1 cellular context compared by ENCODE assay signal in the genomic region with DNA sequence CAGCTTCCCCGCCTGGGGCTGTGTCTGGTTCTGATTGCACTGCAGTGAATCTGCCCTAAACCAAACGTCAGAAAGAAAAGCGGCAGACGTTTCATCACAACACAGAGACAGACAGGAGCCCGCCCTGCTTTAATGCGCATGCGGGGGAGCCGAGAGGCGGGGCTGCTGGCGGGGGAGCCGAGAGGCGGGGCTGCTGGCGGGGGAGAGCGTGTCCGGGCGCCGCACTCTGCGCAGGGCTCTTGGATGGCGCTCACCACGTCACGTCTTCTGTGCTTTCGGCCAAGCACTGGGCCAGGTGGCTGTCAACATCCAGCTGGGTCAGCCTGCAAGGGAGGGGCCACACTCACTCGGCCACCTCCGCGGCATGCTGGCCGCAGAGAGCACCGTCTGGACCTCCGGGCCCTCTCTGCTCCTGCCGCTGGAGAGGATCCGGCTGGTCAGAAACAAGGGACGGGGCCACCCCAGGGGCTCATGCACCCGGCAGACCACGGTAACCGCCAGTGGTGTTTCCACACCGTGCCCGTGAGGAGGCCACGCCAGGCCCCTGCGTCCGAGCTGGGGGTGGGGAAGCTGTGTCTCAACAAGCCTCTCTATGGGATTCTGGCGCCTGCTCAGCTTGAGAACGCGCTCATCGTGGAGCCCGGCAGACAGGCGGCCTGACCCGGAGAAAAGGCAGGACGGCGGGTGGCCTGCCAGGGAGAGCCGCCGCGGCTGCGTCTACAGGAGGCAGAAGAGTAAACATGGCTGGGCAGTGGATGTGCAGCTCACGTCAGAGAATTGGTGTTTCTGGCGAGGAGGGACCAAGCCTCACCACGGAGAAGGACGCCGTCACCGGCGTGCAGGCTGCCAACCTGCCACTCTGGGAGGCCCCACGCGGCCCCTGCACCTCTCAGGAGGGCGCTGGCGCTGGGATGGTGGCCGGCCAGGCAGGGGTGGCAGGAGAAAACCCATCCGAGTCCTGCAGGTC.
TF ChIP-seq lines count a peak whose summit lies in the region.

No MANE protein-coding gene starts in this region.

TF ChIP-seq in K562, 482 proteins besides CTCF, POLR2A, EP300 and RAD21 (continued from another document):
- peak; percentile 59; the same call in 1 of the 2 replicates for TF ChIP-seq PHF8 (IDR thresholded peaks at IDR 0.05; ENCODE audit: borderline replicate concordance, low read length)
- TF ChIP-seq, protein P1, sequence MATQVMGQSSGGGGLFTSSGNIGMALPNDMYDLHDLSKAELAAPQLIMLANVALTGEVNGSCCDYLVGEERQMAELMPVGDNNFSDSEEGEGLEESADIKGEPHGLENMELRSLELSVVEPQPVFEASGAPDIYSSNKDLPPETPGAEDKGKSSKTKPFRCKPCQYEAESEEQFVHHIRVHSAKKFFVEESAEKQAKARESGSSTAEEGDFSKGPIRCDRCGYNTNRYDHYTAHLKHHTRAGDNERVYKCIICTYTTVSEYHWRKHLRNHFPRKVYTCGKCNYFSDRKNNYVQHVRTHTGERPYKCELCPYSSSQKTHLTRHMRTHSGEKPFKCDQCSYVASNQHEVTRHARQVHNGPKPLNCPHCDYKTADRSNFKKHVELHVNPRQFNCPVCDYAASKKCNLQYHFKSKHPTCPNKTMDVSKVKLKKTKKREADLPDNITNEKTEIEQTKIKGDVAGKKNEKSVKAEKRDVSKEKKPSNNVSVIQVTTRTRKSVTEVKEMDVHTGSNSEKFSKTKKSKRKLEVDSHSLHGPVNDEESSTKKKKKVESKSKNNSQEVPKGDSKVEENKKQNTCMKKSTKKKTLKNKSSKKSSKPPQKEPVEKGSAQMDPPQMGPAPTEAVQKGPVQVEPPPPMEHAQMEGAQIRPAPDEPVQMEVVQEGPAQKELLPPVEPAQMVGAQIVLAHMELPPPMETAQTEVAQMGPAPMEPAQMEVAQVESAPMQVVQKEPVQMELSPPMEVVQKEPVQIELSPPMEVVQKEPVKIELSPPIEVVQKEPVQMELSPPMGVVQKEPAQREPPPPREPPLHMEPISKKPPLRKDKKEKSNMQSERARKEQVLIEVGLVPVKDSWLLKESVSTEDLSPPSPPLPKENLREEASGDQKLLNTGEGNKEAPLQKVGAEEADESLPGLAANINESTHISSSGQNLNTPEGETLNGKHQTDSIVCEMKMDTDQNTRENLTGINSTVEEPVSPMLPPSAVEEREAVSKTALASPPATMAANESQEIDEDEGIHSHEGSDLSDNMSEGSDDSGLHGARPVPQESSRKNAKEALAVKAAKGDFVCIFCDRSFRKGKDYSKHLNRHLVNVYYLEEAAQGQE (CRISPR knock-in tag; IDR thresholded peaks at IDR 0.05; ENCODE audit: low read depth): peak; percentile 34; the same call in 1 of the 2 replicates
- peak; percentile 35; the same call in 1 of the 2 replicates for TF ChIP-seq CBFB (CRISPR knock-in tag; IDR thresholded peaks at IDR 0.05)
- peak; percentile 74; the same call in 1 of the 2 replicates for TF ChIP-seq MXI1 (IDR thresholded peaks at IDR 0.05; ENCODE audit: low read depth, low read length)
- no peak for TF ChIP-seq ZNF174 (CRISPR knock-in tag; IDR thresholded peaks at IDR 0.05)
- TF ChIP-seq RBFOX2 (IDR thresholded peaks at IDR 0.05; ENCODE audit: low read depth, low read length): peak; percentile 71
- peak; percentile 48; the same call in 1 of the 2 replicates for TF ChIP-seq HDAC2 (IDR thresholded peaks at IDR 0.05)
- 0 out of 2 replicates have a peak, but pooled peaks have one; percentile 12 for TF ChIP-seq XRCC5 (IDR thresholded peaks at IDR 0.05; ENCODE audit: low read depth, low read length)
- TF ChIP-seq, protein P2, sequence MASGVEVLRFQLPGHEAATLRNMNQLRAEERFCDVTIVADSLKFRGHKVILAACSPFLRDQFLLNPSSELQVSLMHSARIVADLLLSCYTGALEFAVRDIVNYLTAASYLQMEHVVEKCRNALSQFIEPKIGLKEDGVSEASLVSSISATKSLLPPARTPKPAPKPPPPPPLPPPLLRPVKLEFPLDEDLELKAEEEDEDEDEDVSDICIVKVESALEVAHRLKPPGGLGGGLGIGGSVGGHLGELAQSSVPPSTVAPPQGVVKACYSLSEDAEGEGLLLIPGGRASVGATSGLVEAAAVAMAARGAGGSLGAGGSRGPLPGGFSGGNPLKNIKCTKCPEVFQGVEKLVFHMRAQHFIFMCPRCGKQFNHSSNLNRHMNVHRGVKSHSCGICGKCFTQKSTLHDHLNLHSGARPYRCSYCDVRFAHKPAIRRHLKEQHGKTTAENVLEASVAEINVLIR (CRISPR knock-in tag; IDR thresholded peaks at IDR 0.05): peak; percentile 56
- TF ChIP-seq SOX6 (IDR thresholded peaks at IDR 0.05): peak; percentile 46
- peak; percentile 11 for TF ChIP-seq NCOA1 (IDR thresholded peaks at IDR 0.05; ENCODE audit: low read depth)
- 0 out of 2 replicates have a peak, but pooled peaks have one; percentile 42 for TF ChIP-seq NR4A1 (CRISPR knock-in tag; IDR thresholded peaks at IDR 0.05)
- 0 out of 2 replicates have a peak, but pooled peaks have one; percentile 29 for TF ChIP-seq NR4A1 (tag; IDR thresholded peaks at IDR 0.05)
- peak; percentile 83 for TF ChIP-seq POLR2G (IDR thresholded peaks at IDR 0.05; ENCODE audit: low read depth, low read length)
- TF ChIP-seq, protein P3, sequence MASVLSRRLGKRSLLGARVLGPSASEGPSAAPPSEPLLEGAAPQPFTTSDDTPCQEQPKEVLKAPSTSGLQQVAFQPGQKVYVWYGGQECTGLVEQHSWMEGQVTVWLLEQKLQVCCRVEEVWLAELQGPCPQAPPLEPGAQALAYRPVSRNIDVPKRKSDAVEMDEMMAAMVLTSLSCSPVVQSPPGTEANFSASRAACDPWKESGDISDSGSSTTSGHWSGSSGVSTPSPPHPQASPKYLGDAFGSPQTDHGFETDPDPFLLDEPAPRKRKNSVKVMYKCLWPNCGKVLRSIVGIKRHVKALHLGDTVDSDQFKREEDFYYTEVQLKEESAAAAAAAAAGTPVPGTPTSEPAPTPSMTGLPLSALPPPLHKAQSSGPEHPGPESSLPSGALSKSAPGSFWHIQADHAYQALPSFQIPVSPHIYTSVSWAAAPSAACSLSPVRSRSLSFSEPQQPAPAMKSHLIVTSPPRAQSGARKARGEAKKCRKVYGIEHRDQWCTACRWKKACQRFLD (CRISPR knock-in tag; IDR thresholded peaks at IDR 0.05): no peak; the same call in 1 of the 2 replicates
- TF ChIP-seq HSF4 (CRISPR knock-in tag; IDR thresholded peaks at IDR 0.05; ENCODE audit: borderline replicate concordance): 0 out of 2 replicates have a peak, but pooled peaks have one; percentile 51
- TF ChIP-seq GATAD2A (IDR thresholded peaks at IDR 0.05): peak; percentile 53; the same call in 1 of the 2 replicates
- TF ChIP-seq, protein P4, sequence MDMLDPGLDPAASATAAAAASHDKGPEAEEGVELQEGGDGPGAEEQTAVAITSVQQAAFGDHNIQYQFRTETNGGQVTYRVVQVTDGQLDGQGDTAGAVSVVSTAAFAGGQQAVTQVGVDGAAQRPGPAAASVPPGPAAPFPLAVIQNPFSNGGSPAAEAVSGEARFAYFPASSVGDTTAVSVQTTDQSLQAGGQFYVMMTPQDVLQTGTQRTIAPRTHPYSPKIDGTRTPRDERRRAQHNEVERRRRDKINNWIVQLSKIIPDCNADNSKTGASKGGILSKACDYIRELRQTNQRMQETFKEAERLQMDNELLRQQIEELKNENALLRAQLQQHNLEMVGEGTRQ (CRISPR knock-in tag; IDR thresholded peaks at IDR 0.05): 0 out of 2 replicates have a peak, but pooled peaks have one; percentile 0
- no peak for TF ChIP-seq ZNF41 (CRISPR knock-in tag; conservative IDR thresholded peaks at IDR 0.05)
- peak in 1 of 2 experiments; percentile 11; a peak in 1 of 4 replicates for TF ChIP-seq SRF (CRISPR knock-in tag; IDR thresholded peaks at IDR 0.05)
- TF ChIP-seq ZNF589 (CRISPR knock-in tag; IDR thresholded peaks at IDR 0.05; ENCODE audit: low read depth): peak; percentile 48; the same call in 1 of the 2 replicates
- no peak for TF ChIP-seq ETV1 (tag; conservative IDR thresholded peaks at IDR 0.05; ENCODE audit: low read depth)
- TF ChIP-seq, protein P5, sequence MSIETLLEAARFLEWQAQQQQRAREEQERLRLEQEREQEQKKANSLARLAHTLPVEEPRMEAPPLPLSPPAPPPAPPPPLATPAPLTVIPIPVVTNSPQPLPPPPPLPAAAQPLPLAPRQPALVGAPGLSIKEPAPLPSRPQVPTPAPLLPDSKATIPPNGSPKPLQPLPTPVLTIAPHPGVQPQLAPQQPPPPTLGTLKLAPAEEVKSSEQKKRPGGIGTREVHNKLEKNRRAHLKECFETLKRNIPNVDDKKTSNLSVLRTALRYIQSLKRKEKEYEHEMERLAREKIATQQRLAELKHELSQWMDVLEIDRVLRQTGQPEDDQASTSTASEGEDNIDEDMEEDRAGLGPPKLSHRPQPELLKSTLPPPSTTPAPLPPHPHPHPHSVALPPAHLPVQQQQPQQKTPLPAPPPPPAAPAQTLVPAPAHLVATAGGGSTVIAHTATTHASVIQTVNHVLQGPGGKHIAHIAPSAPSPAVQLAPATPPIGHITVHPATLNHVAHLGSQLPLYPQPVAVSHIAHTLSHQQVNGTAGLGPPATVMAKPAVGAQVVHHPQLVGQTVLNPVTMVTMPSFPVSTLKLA (conservative IDR thresholded peaks at IDR 0.05): peak; percentile 95 to 98
- TF ChIP-seq CHD2 (IDR thresholded peaks at IDR 0.05; ENCODE audit: low read depth, low read length): no peak
- peak; percentile 44 for TF ChIP-seq CBFA2T2 (conservative IDR thresholded peaks at IDR 0.05)
- peak; percentile 90 for TF ChIP-seq CCNT2 (IDR thresholded peaks at IDR 0.05; ENCODE audit: borderline replicate concordance, extremely low read depth, insufficient read length, low read depth, low read length)
- peak; percentile 100 for TF ChIP-seq SIN3A (IDR thresholded peaks at IDR 0.05; ENCODE audit: borderline replicate concordance in 2 of 2, control insufficient read depth in 1 of 2, low read depth in 2 of 2, low read length in 2 of 2)
- TF ChIP-seq, protein P6, sequence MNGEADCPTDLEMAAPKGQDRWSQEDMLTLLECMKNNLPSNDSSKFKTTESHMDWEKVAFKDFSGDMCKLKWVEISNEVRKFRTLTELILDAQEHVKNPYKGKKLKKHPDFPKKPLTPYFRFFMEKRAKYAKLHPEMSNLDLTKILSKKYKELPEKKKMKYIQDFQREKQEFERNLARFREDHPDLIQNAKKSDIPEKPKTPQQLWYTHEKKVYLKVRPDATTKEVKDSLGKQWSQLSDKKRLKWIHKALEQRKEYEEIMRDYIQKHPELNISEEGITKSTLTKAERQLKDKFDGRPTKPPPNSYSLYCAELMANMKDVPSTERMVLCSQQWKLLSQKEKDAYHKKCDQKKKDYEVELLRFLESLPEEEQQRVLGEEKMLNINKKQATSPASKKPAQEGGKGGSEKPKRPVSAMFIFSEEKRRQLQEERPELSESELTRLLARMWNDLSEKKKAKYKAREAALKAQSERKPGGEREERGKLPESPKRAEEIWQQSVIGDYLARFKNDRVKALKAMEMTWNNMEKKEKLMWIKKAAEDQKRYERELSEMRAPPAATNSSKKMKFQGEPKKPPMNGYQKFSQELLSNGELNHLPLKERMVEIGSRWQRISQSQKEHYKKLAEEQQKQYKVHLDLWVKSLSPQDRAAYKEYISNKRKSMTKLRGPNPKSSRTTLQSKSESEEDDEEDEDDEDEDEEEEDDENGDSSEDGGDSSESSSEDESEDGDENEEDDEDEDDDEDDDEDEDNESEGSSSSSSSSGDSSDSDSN (IDR thresholded peaks at IDR 0.05; ENCODE audit: borderline replicate concordance in 1 of 2, low read depth in 2 of 2, low read length in 2 of 2): peak in 1 of 2 experiments; percentile 64; a peak in 2 of 4 replicates
- 0 out of 2 replicates have a peak, but pooled peaks have one; percentile 35 for TF ChIP-seq GTF2F1 (IDR thresholded peaks at IDR 0.05; ENCODE audit: low read depth, low read length)
- TF ChIP-seq RAD51 (IDR thresholded peaks at IDR 0.05; ENCODE audit: borderline replicate concordance, low read depth): no peak
- peak; percentile 73 to 84; a peak in 3 of 4 replicates for TF ChIP-seq FOXK2 (conservative IDR thresholded peaks at IDR 0.05 in 1 of 2, IDR thresholded peaks at IDR 0.05 in 1 of 2; ENCODE audit: low read depth in 2 of 2)
- TF ChIP-seq FOSL1 (tag; conservative IDR thresholded peaks at IDR 0.05): peak; percentile 58; the same call in 1 of the 2 replicates
- TF ChIP-seq NR2C2 (CRISPR knock-in tag; IDR thresholded peaks at IDR 0.05): no peak
- peak; percentile 43 for TF ChIP-seq NR2C2 (tag; IDR thresholded peaks at IDR 0.05)
- TF ChIP-seq HCFC1 (IDR thresholded peaks at IDR 0.05; ENCODE audit: low read depth, low read length): peak; percentile 19; the same call in 1 of the 2 replicates
- TF ChIP-seq, protein P7, sequence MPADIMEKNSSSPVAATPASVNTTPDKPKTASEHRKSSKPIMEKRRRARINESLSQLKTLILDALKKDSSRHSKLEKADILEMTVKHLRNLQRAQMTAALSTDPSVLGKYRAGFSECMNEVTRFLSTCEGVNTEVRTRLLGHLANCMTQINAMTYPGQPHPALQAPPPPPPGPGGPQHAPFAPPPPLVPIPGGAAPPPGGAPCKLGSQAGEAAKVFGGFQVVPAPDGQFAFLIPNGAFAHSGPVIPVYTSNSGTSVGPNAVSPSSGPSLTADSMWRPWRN (IDR thresholded peaks at IDR 0.05; ENCODE audit: low read depth): no peak
- TF ChIP-seq, protein P8, sequence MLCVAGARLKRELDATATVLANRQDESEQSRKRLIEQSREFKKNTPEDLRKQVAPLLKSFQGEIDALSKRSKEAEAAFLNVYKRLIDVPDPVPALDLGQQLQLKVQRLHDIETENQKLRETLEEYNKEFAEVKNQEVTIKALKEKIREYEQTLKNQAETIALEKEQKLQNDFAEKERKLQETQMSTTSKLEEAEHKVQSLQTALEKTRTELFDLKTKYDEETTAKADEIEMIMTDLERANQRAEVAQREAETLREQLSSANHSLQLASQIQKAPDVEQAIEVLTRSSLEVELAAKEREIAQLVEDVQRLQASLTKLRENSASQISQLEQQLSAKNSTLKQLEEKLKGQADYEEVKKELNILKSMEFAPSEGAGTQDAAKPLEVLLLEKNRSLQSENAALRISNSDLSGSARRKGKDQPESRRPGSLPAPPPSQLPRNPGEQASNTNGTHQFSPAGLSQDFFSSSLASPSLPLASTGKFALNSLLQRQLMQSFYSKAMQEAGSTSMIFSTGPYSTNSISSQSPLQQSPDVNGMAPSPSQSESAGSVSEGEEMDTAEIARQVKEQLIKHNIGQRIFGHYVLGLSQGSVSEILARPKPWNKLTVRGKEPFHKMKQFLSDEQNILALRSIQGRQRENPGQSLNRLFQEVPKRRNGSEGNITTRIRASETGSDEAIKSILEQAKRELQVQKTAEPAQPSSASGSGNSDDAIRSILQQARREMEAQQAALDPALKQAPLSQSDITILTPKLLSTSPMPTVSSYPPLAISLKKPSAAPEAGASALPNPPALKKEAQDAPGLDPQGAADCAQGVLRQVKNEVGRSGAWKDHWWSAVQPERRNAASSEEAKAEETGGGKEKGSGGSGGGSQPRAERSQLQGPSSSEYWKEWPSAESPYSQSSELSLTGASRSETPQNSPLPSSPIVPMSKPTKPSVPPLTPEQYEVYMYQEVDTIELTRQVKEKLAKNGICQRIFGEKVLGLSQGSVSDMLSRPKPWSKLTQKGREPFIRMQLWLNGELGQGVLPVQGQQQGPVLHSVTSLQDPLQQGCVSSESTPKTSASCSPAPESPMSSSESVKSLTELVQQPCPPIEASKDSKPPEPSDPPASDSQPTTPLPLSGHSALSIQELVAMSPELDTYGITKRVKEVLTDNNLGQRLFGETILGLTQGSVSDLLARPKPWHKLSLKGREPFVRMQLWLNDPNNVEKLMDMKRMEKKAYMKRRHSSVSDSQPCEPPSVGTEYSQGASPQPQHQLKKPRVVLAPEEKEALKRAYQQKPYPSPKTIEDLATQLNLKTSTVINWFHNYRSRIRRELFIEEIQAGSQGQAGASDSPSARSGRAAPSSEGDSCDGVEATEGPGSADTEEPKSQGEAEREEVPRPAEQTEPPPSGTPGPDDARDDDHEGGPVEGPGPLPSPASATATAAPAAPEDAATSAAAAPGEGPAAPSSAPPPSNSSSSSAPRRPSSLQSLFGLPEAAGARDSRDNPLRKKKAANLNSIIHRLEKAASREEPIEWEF (CRISPR knock-in tag; IDR thresholded peaks at IDR 0.05): no peak
- TF ChIP-seq MTA3 (IDR thresholded peaks at IDR 0.05; ENCODE audit: borderline replicate concordance): peak; percentile 87
- TF ChIP-seq ZNF408 (CRISPR knock-in tag; IDR thresholded peaks at IDR 0.05; ENCODE audit: low read depth): no peak
- TF ChIP-seq HDGF (IDR thresholded peaks at IDR 0.05): peak; percentile 34; the same call in 1 of the 2 replicates
